9 cellular contexts compared by ENCODE assay signal in the genomic region with DNA sequence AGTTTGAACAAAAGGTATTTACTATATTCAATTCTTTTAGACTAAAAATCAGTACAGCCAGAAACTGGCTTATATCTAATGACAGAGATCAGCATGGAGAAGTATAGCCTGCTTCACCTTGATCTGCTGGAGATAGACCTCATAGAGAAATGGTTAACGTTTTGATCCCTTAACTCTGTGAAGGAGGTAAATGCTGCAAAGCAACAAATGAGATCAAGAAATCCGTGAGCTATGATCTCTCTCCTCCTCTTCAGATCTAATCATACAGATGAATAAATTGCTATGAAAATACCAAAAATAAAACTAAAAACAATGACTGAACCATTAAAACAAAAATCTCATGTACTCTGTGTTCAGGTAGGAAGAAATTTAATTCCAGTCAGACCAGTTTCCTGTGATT. TPM values are rescaled to one million over a fixed set of nuclear protein-coding genes. Genes with fewer than 3 reads are reported as not detected.
DNase-seq lines count a peak whose midpoint lies in the region; ATAC-seq and TF ChIP-seq lines count a peak whose summit lies in the region.
"Had no signal": no experiment of that assay in that cellular context is flagged by ENCODE, and none has a peak within 500 bp of the region (broad histone marks: within the 10 kb centered on the region; RNA-seq: fewer than 3 reads in every experiment).

No MANE protein-coding gene starts in this region.

- DNase-seq in heart right ventricle, result no peak
- DNase-seq in Right ventricle myocardium superior, result no peak
- DNase-seq in SJCRH30, result no peak
- DNase-seq in foreskin fibroblast, result no peak
- DNase-seq in transverse colon, result no peak
- no peak for DNase-seq in stimulated activated CD4-positive, alpha-beta T cell treated with anti-CD3 and anti-CD28 coated beads, Interleukin-4, amount 100 ng/mL, for 24 hours
- DNase-seq in DMS 273 treated with DMSO at 0.1 percent for 48 hours (lab: John Stamatoyannopoulos, UW), result no peak
- DNase-seq in RWPE1 (ENCODE audit: low spot score), result no peak
- DNase-seq: right cardiac atrium had no signal

- ATAC-seq in heart right ventricle, result no peak
- no peak for ATAC-seq in Right ventricle myocardium superior (ENCODE audit: poor library complexity)
- ATAC-seq: right cardiac atrium had no signal

- H3K9me3 ChIP-seq in heart right ventricle, result peaks cover 0 to 9% (median 0%) of the 10 kb centered on the region in 11 donors
- no peaks in the 10 kb centered on the region for H3K9me3 ChIP-seq in SJCRH30 (replicated peaks)
- no peaks in the 10 kb centered on the region for H3K9me3 ChIP-seq in transverse colon

- WGBS in heart right ventricle, 2 donors, result 54 to 70% methylated on average over 2 of the region's 2 CpGs
- WGBS in transverse colon (ENCODE audit: low coverage in 1 of 2), 2 donors, result 39 to 48% methylated on average over 2 of the region's 2 CpGs

- H3K4me3 ChIP-seq in heart right ventricle, result peak overlapping the region in 6 of 10 donors; percentile 19 to 45 (median 31)
- peak overlapping the region; percentile 47 for H3K4me3 ChIP-seq in SJCRH30
- peak overlapping the region; percentile 42 to 60 for H3K4me3 ChIP-seq in foreskin fibroblast (ENCODE audit: low read depth in 1 of 2, low read length in 2 of 2)
- peak overlapping the region in 3 of 4 donors; percentile 18 to 47 (median 22) for H3K4me3 ChIP-seq in transverse colon

- no peak for TF ChIP-seq EP300 in transverse colon (IDR thresholded peaks at IDR 0.05; ENCODE audit: low read depth)

- in situ Hi-C loops in transverse colon (cut with MboI; ENCODE audit: low pct_ligation_motif_present in 1 of 4, low pct_unique_long_range_greater_than_20kb in 1 of 4, low sequenced_read_pairs in 3 of 4), result no loop called here

- no peaks in the 10 kb centered on the region for H3K4me1 ChIP-seq in heart right ventricle
- peaks cover 4% of the 10 kb centered on the region; the same call in 1 of the 2 replicates for H3K4me1 ChIP-seq in SJCRH30
- no peaks in the 10 kb centered on the region for H3K4me1 ChIP-seq in transverse colon

- CTCF ChIA-PET in RWPE1 (lab: Yijun Ruan, JAX), result no interaction called here

- no peaks in the 10 kb centered on the region for H3K36me3 ChIP-seq in heart right ventricle
- no peaks in the 10 kb centered on the region for H3K36me3 ChIP-seq in SJCRH30
- H3K36me3 ChIP-seq in transverse colon, result no peaks in the 10 kb centered on the region

- no peaks in the 10 kb centered on the region for H3K27me3 ChIP-seq in heart right ventricle
- no peaks in the 10 kb centered on the region for H3K27me3 ChIP-seq in SJCRH30
- no peaks in the 10 kb centered on the region for H3K27me3 ChIP-seq in transverse colon

- POLR2A ChIA-PET in RWPE1 (lab: Yijun Ruan, JAX; ENCODE audit: low non-redundant PET), result no interaction called here

- TF ChIP-seq CTCF in heart right ventricle (IDR thresholded peaks at IDR 0.05) (no peak), foreskin fibroblast (IDR thresholded peaks at IDR 0.05; ENCODE audit: low read depth, low read length) (no peak), transverse colon (IDR thresholded peaks at IDR 0.05) (no peak), RWPE1 (conservative IDR thresholded peaks at IDR 0.05; ENCODE audit: low read depth) (no peak)

- H3K27ac ChIP-seq in heart right ventricle (peak overlapping the region in 1 of 10 donors; percentile 37), SJCRH30 (peak overlapping the region; percentile 3; the same call in 1 of the 2 replicates), transverse colon (no peak overlapping the region), RWPE1 (no peak overlapping the region)

- intact Hi-C loops in heart right ventricle (cut with DNase I), result loop anchor here in 2 of 10 donors (5.0 to 10.0 kb wide), 2 partner anchors 42 to 195 kb away; a partner anchor contains a TSS
- intact Hi-C loops in Right ventricle myocardium superior (cut with DNase I), result no loop called here
- intact Hi-C loops in transverse colon (cut with DNase I; ENCODE audit: low total_unique reads), result no loop called here

- no peak for TF ChIP-seq POLR2A in transverse colon (IDR thresholded peaks at IDR 0.05)

RNA-seq across cellular contexts. Expression of a gene that starts 42.8 kb away (rescaled TPM):
- total RNA-seq in heart right ventricle, result under 1 TPM in 5 of 10 donors, not detected in 5; 0.04 to 0.28 (median 0.12) TPM
- polyA plus RNA-seq in heart right ventricle, result under 1 TPM; 0.04 to 0.15 TPM
- not detected for total RNA-seq in Right ventricle myocardium superior
- 0.05 TPM in 1 of 2 replicates, not detected in the other for total RNA-seq in SJCRH30 (2014; rRNA removed; shearing (Covaris generic))
- under 1 TPM in 3 of 4 donors, not detected in 1; 0.14 to 0.75 (median 0.64) TPM for total RNA-seq in transverse colon
